34 cellular contexts compared by ENCODE assay signal in genomic region chr1:22972760-22973159, GRCh38. TPM values are rescaled to one million over a fixed set of nuclear protein-coding genes. Genes with fewer than 3 reads are reported as not detected.
"Had no signal": no experiment of that assay in that cellular context is flagged by ENCODE, and none has a peak within 500 bp of the region (broad histone marks: within the 10 kb centered on the region; RNA-seq: fewer than 3 reads in every experiment).

A gene with protein sequence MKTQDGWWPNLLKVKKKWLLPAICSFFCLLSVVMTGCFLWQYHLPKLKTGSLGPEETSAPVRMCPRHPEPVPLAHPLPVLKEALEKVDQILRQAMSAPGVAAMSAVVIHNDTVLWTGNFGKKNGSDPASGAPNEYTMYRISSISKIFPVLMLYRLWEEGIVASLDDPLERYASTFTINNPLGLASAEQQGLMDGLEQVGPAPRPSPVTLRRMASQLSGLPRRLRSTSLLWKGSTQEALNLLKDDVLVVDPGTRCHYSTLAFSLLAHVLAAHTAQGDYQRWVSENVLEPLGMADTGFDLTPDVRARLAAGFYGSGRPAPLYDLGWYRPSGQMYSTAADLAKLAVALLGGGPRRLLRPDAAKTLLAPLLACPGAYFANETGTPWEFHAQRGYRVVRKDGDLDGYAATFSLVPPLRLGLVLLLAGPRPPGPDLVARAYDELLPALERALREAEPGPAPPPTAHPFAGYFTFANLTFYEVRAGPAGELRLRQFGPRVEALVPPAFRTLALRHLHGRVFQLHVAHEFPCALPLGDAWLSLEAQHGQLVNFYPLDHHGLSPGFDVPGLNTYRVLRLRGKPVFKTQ (minus strand): TSS chr1:22972866. CDS start chr1:22972316, 550 bp downstream.

- DNase-seq: activated B cell treated with CpG ODN at 0.5 μM for 24 hours; activated CD4-positive, alpha-beta T cell treated with anti-CD3 and anti-CD28 coated beads for 36 hours; activated CD4-positive, alpha-beta T cell treated with anti-CD3 and anti-CD28 coated beads, Interleukin-2, amount 50 U/mL, for 48 hours; activated CD8-positive, alpha-beta memory T cell treated with anti-CD3 and anti-CD28 coated beads, Interleukin-2, amount 50 U/mL, for 48 hours; activated naive CD4-positive, alpha-beta T cell treated with Interleukin-2 at 50 U/mL for 16 hours; activated naive CD8-positive, alpha-beta T cell treated with anti-CD3 and anti-CD28 coated beads, Interleukin-2, amount 10 ng/mL, durations not matched to agents 7 days and 5 days; activated T-cell treated with anti-CD3 and anti-CD28 coated beads, Interleukin-2, amount 50 U/mL, for 4 hours; amniotic stem cell; effector memory CD4-positive, alpha-beta T cell; hippocampal formation; left ventricle myocardium superior; mammary epithelial cell; midbrain; nucleus accumbens; right lobe of liver; stimulated activated CD4-positive, alpha-beta T cell treated with anti-CD3 and anti-CD28 coated beads, Interleukin-15, amount 100 ng/mL, for 24 hours; stimulated activated CD4-positive, alpha-beta T cell treated with anti-CD3 and anti-CD28 coated beads, Interleukin-2, amount 100 ng/mL, for 48 hours; stimulated activated CD8-positive, alpha-beta memory T cell treated with anti-CD3 and anti-CD28 coated beads, Interleukin-4, amount 100 ng/mL, for 48 hours; stimulated activated naive B cell treated with anti-CD40 and anti-IgM and Interleukin-4, amounts not matched to agents 10 μg/mL and 1 μg/mL and 100 μg/mL, for 72 hours; T-helper 1 cell; T-helper 9 cell; testis; trophoblast cell had no signal

- H3K36me3 Mint-ChIP-seq: activated naive CD8-positive, alpha-beta T cell treated with anti-CD3 and anti-CD28 coated beads, Interleukin-2, amount 10 ng/mL, durations not matched to agents 7 days and 5 days; natural killer cell treated with Interleukin-12 subunit alpha and Interleukin-12 subunit beta and Interleukin-15 and Interleukin-18, amount 100 ng/mL, for 72 hours; stimulated activated naive B cell treated with anti-CD40 and anti-IgM and Interleukin-4, amounts not matched to agents 10 μg/mL and 1 μg/mL and 100 μg/mL, for 72 hours had no signal

- H3K4me3 Mint-ChIP-seq: activated B cell treated with CpG ODN at 0.5 μM for 24 hours; activated CD4-positive, alpha-beta T cell treated with anti-CD3 and anti-CD28 coated beads for 36 hours; activated naive CD8-positive, alpha-beta T cell treated with anti-CD3 and anti-CD28 coated beads, Interleukin-2, amount 10 ng/mL, durations not matched to agents 7 days and 5 days; activated T-cell treated with anti-CD3 and anti-CD28 coated beads, Interleukin-2, amount 50 U/mL, for 4 hours; central memory CD8-positive, alpha-beta T cell; natural killer cell treated with Interleukin-12 subunit alpha and Interleukin-12 subunit beta and Interleukin-15 and Interleukin-18, amount 100 ng/mL, for 72 hours; stimulated activated naive B cell treated with anti-CD40 and anti-IgM and Interleukin-4, amounts not matched to agents 10 μg/mL and 1 μg/mL and 100 μg/mL, for 72 hours had no signal

- H3K9me3 ChIP-seq: breast epithelium, esophagus muscularis mucosa, right lobe of liver, testis had no signal

- H3K4me1 Mint-ChIP-seq: activated B cell treated with CpG ODN at 0.5 μM for 24 hours; activated CD4-positive, alpha-beta T cell treated with anti-CD3 and anti-CD28 coated beads for 36 hours; central memory CD8-positive, alpha-beta T cell had no signal

- H3K4me1 ChIP-seq: breast epithelium, parathyroid adenoma, right lobe of liver, testis had no signal

- H3K27ac Mint-ChIP-seq: activated B cell treated with CpG ODN at 0.5 μM for 24 hours; activated CD4-positive, alpha-beta T cell treated with anti-CD3 and anti-CD28 coated beads for 36 hours; activated naive CD8-positive, alpha-beta T cell treated with anti-CD3 and anti-CD28 coated beads, Interleukin-2, amount 10 ng/mL, durations not matched to agents 7 days and 5 days; activated T-helper 2 cell treated with anti-CD3 and anti-CD28 coated beads, Interferon-gamma antibody, Interleukin-2, Interleukin-4, amounts not matched to agents 10 μg/mL and 5 μg/mL and 100 μg/mL, durations not matched to agents 14 hours and 24 hours and 36 hours; natural killer cell treated with Interleukin-12 subunit alpha and Interleukin-12 subunit beta and Interleukin-15 and Interleukin-18, amount 100 ng/mL, for 72 hours; stimulated activated naive B cell treated with anti-CD40 and anti-IgM and Interleukin-4, amounts not matched to agents 10 μg/mL and 1 μg/mL and 100 μg/mL, for 72 hours had no signal

- H3K4me3 ChIP-seq: breast epithelium, esophagus muscularis mucosa, right lobe of liver, skin epidermis, testis had no signal

- H3K27ac ChIP-seq: breast epithelium, esophagus muscularis mucosa, parathyroid adenoma, right lobe of liver, skin epidermis, testis had no signal

- H3K36me3 ChIP-seq: breast epithelium, esophagus muscularis mucosa, right lobe of liver had no signal

- H3K9me3 Mint-ChIP-seq: activated B cell treated with CpG ODN at 0.5 μM for 24 hours; activated naive CD8-positive, alpha-beta T cell treated with anti-CD3 and anti-CD28 coated beads, Interleukin-2, amount 10 ng/mL, durations not matched to agents 7 days and 5 days; activated T-cell treated with anti-CD3 and anti-CD28 coated beads, Interleukin-2, amount 50 U/mL, for 4 hours; activated T-helper 2 cell treated with anti-CD3 and anti-CD28 coated beads, Interferon-gamma antibody, Interleukin-2, Interleukin-4, amounts not matched to agents 10 μg/mL and 5 μg/mL and 100 μg/mL, durations not matched to agents 14 hours and 24 hours and 36 hours; central memory CD8-positive, alpha-beta T cell; natural killer cell treated with Interleukin-12 subunit alpha and Interleukin-12 subunit beta and Interleukin-15 and Interleukin-18, amount 100 ng/mL, for 72 hours; stimulated activated naive B cell treated with anti-CD40 and anti-IgM and Interleukin-4, amounts not matched to agents 10 μg/mL and 1 μg/mL and 100 μg/mL, for 72 hours had no signal

- FAIRE-seq: colon, frontal cortex had no signal

- H3K27me3 ChIP-seq: right lobe of liver, testis had no signal

RNA-seq across cellular contexts. Expression of the gene that starts here (rescaled TPM):
- total RNA-seq: activated B cell treated with CpG ODN at 0.5 μM for 24 hours; activated CD4-positive, alpha-beta T cell treated with anti-CD3 and anti-CD28 coated beads for 36 hours; activated CD8-positive, alpha-beta memory T cell treated with anti-CD3 and anti-CD28 coated beads for 36 hours; activated naive CD8-positive, alpha-beta T cell treated with anti-CD3 and anti-CD28 coated beads, Interleukin-2, amount 10 ng/mL, durations not matched to agents 7 days and 5 days; activated T-cell treated with anti-CD3 and anti-CD28 coated beads, Interleukin-2, amount 50 U/mL, for 4 hours; activated T-helper 2 cell treated with anti-CD3 and anti-CD28 coated beads, Interferon-gamma antibody, Interleukin-2, Interleukin-4, amounts not matched to agents 10 μg/mL and 5 μg/mL and 100 μg/mL, durations not matched to agents 14 hours and 24 hours and 36 hours; breast epithelium; dermis microvascular lymphatic vessel endothelial cell; esophagus muscularis mucosa; frontal cortex; left ventricle myocardium superior; mammary epithelial cell; natural killer cell treated with Interleukin-12 subunit alpha and Interleukin-12 subunit beta and Interleukin-15 and Interleukin-18, amount 100 ng/mL, for 72 hours; right lobe of liver had no signal
- polyA plus RNA-seq: mammary epithelial cell had no signal
